ENCODE assay signal across 8 cellular contexts in the genomic region with DNA sequence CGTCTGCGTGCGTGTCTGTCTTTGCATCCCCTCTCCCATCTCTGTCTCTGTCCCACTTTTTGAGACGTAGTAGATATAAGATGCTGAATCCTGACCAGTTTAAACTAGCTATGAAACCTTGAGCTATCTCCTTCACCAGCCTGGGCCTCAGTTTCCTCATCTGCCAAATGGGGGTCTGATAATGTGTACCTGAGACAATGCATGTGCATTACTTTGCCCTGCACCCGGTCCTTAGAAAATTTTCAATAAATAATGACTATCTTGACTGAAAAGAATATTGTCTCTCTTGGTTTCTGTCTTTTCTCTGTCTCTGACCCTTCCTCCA. TPM values are rescaled to one million over a fixed set of nuclear protein-coding genes. Genes with fewer than 3 reads are reported as not detected.
DNase-seq lines count a peak whose midpoint lies in the region; ATAC-seq and TF ChIP-seq lines count a peak whose summit lies in the region.

No MANE protein-coding gene starts in this region.

- no peak overlapping the region for H3K18ac ChIP-seq in mesenchymal stem cell (ENCODE audit: low read depth in 1 of 2, low read length in 2 of 2)

- peak overlapping the region; percentile 74 to 78 for H3K4me3 ChIP-seq in mesenchymal stem cell (ENCODE audit: insufficient read depth in 1 of 2, low read depth in 1 of 2, low read length in 2 of 2)
- peak overlapping the region; percentile 64 for H3K4me3 ChIP-seq in upper lobe of right lung

- H3K9ac ChIP-seq in mesenchymal stem cell (ENCODE audit: low read length): peak overlapping the region; percentile 82

- H3K4me1 Mint-ChIP-seq in activated naive CD4-positive, alpha-beta T cell treated with anti-CD3 and anti-CD28 coated beads, Interleukin-2, amount 10 ng/mL, durations not matched to agents 7 days and 5 days: peaks cover 20% of the 10 kb centered on the region
- H3K4me1 Mint-ChIP-seq in brain: peaks cover 23% of the 10 kb centered on the region

- peaks cover 8% of the 10 kb centered on the region for H3K36me3 Mint-ChIP-seq in activated naive CD4-positive, alpha-beta T cell treated with anti-CD3 and anti-CD28 coated beads, Interleukin-2, amount 10 ng/mL, durations not matched to agents 7 days and 5 days
- peaks cover 12% of the 10 kb centered on the region for H3K36me3 Mint-ChIP-seq in brain

- H3K23ac ChIP-seq in mesenchymal stem cell (ENCODE audit: low read length in 2 of 2): no peak overlapping the region

- no peak overlapping the region for H2BK120ac ChIP-seq in mesenchymal stem cell (ENCODE audit: low read depth, low read length)

- CTCF ChIA-PET in activated naive CD4-positive, alpha-beta T cell treated with anti-CD3 and anti-CD28 coated beads, Interleukin-2, amount 10 ng/mL, durations not matched to agents 7 days and 5 days (lab: Charles Lee): no interaction called here

- H3K27ac Mint-ChIP-seq in activated naive CD4-positive, alpha-beta T cell treated with anti-CD3 and anti-CD28 coated beads, Interleukin-2, amount 10 ng/mL, durations not matched to agents 7 days and 5 days: peak overlapping the region; percentile 94
- peak overlapping the region; percentile 55 to 96 (median 93) for H3K27ac Mint-ChIP-seq in brain

- H3K9me3 ChIP-seq in mesenchymal stem cell (ENCODE audit: control insufficient read depth, low read length) (no peaks in the 10 kb centered on the region), upper lobe of right lung (no peaks in the 10 kb centered on the region)

- intact Hi-C loops in upper lobe of right lung (cut with DNase I): no loop called here

- no peak for DNase-seq in activated naive CD4-positive, alpha-beta T cell treated with anti-CD3 and anti-CD28 coated beads, Interleukin-2, amount 10 ng/mL, durations not matched to agents 7 days and 5 days
- no peak for DNase-seq in activated naive CD4-positive, alpha-beta T cell treated with Interleukin-2 at 50 U/mL for 16 hours
- DNase-seq in mesenchymal stem cell: no peak
- no peak for DNase-seq in upper lobe of right lung
- no peak for DNase-seq in AG08395 (ENCODE audit: low spot score)
- DNase-seq in NCI-H345 treated with DMSO at 0.1 percent for 48 hours (lab: John Stamatoyannopoulos, UW; ENCODE audit: unreplicated experiment): no peak
- no peak for DNase-seq in AML-193 (lab: John Stamatoyannopoulos, UW)

- H3K79me1 ChIP-seq in mesenchymal stem cell (replicated peaks; ENCODE audit: low read length, poor library complexity, severe bottlenecking): no peaks in the 10 kb centered on the region

- H3K4me2 ChIP-seq in mesenchymal stem cell (ENCODE audit: low read length, poor library complexity, severe bottlenecking): peak overlapping the region; percentile 30

- no peak overlapping the region for H3K4ac ChIP-seq in mesenchymal stem cell (ENCODE audit: low read depth in 1 of 2, low read length in 2 of 2)

- TF ChIP-seq CTCF in brain (conservative IDR thresholded peaks at IDR 0.05): no peak
- TF ChIP-seq CTCF in upper lobe of right lung (IDR thresholded peaks at IDR 0.05): no peak

- no peak overlapping the region for H2BK5ac ChIP-seq in mesenchymal stem cell (ENCODE audit: low read depth, low read length, poor library complexity, severe bottlenecking)

- peaks cover 0 to 9% of the 10 kb centered on the region in 2 experiments for H3K27me3 ChIP-seq in mesenchymal stem cell (ENCODE audit: control insufficient read depth in 1 of 2, insufficient read depth in 1 of 2, low read length in 2 of 2)
- no peaks in the 10 kb centered on the region for H3K27me3 ChIP-seq in upper lobe of right lung

- H2AFZ ChIP-seq in mesenchymal stem cell (ENCODE audit: low read depth, low read length): no peak overlapping the region

- H3K27me3 Mint-ChIP-seq in activated naive CD4-positive, alpha-beta T cell treated with anti-CD3 and anti-CD28 coated beads, Interleukin-2, amount 10 ng/mL, durations not matched to agents 7 days and 5 days: no peaks in the 10 kb centered on the region
- no peaks in the 10 kb centered on the region for H3K27me3 Mint-ChIP-seq in brain

- no peak for ATAC-seq in upper lobe of right lung

- H3K14ac ChIP-seq in mesenchymal stem cell (ENCODE audit: low read length in 2 of 2): no peak overlapping the region

- H3K4me1 ChIP-seq in mesenchymal stem cell (ENCODE audit: control insufficient read depth, insufficient read depth, low read depth, low read length) (no peaks in the 10 kb centered on the region), upper lobe of right lung (no peaks in the 10 kb centered on the region)

- H4K91ac ChIP-seq in mesenchymal stem cell (ENCODE audit: low read length): no peak overlapping the region

- H2AK5ac ChIP-seq in mesenchymal stem cell (ENCODE audit: low read length, severe bottlenecking): no peak overlapping the region

- no peak overlapping the region for H4K8ac ChIP-seq in mesenchymal stem cell (ENCODE audit: low read length)

- H3K27ac ChIP-seq in mesenchymal stem cell (ENCODE audit: low read length, poor library complexity, severe bottlenecking): no peak overlapping the region
- peak overlapping the region; percentile 89 for H3K27ac ChIP-seq in upper lobe of right lung

- H3K9me3 Mint-ChIP-seq in activated naive CD4-positive, alpha-beta T cell treated with anti-CD3 and anti-CD28 coated beads, Interleukin-2, amount 10 ng/mL, durations not matched to agents 7 days and 5 days: no peaks in the 10 kb centered on the region
- H3K9me3 Mint-ChIP-seq in brain: peaks cover 0 to 9% (median 0%) of the 10 kb centered on the region in 5 experiments

- H2BK12ac ChIP-seq in mesenchymal stem cell (ENCODE audit: low read length in 2 of 2): no peak overlapping the region

- H3K4me3 Mint-ChIP-seq in activated naive CD4-positive, alpha-beta T cell treated with anti-CD3 and anti-CD28 coated beads, Interleukin-2, amount 10 ng/mL, durations not matched to agents 7 days and 5 days: peak overlapping the region; percentile 91
- peak overlapping the region; percentile 90 to 93 (median 91) for H3K4me3 Mint-ChIP-seq in brain

- no peak overlapping the region for H2BK15ac ChIP-seq in mesenchymal stem cell (ENCODE audit: low read depth, poor library complexity, severe bottlenecking)

- H3K36me3 ChIP-seq in mesenchymal stem cell (ENCODE audit: control insufficient read depth in 1 of 2, insufficient read depth in 2 of 2, low read depth in 1 of 2, low read length in 2 of 2) (peaks cover 0 to 4% of the 10 kb centered on the region in 2 experiments), upper lobe of right lung (no peaks in the 10 kb centered on the region)

- WGBS in mesenchymal stem cell: no CpG with 5 or more reads among the region's 5 CpGs

RNA-seq across cellular contexts. Expression of gene KANTR, which starts 0.6 kb away (rescaled TPM):
- polyA plus RNA-seq in brain (ENCODE audit: insufficient read depth, low read depth, low replicate concordance): 3.1 TPM
- 2.6 TPM for polyA plus RNA-seq in mesenchymal stem cell (2013, experiment 1 of 2)
- 2.6 TPM for polyA plus RNA-seq in mesenchymal stem cell (2013, experiment 2 of 2)
- total RNA-seq in upper lobe of right lung: 12.6 TPM

RNA-seq across cellular contexts. Expression of gene TSPYL2, which starts 12.4 kb away (rescaled TPM):
- 49.9 TPM for polyA plus RNA-seq in brain (ENCODE audit: insufficient read depth, low read depth, low replicate concordance)
- polyA plus RNA-seq in mesenchymal stem cell (2013, experiment 1 of 2): 31.2 TPM
- polyA plus RNA-seq in mesenchymal stem cell (2013, experiment 2 of 2): 28.6 TPM
- 44.4 TPM for total RNA-seq in upper lobe of right lung

RNA-seq across cellular contexts. Expression of gene GPR173, which starts 46.0 kb away (rescaled TPM):
- 26.3 TPM for polyA plus RNA-seq in brain (ENCODE audit: insufficient read depth, low read depth, low replicate concordance)
- polyA plus RNA-seq in mesenchymal stem cell (2013, experiment 1 of 2): 2.8 TPM
- polyA plus RNA-seq in mesenchymal stem cell (2013, experiment 2 of 2): 3.0 TPM
- 1.3 TPM for total RNA-seq in upper lobe of right lung
